In genomic region chr7:12719141-12719919, GRCh38 we compare ENCODE assay signal across 9 cellular contexts. TPM values are rescaled to one million over a fixed set of nuclear protein-coding genes. Genes with fewer than 3 reads are reported as not detected.
A peak's percentile ranks its signal among the peaks of the same experiment; 100 is the strongest.
DNase-seq lines count a peak whose midpoint lies in the region; ATAC-seq, FAIRE-seq and TF ChIP-seq lines count a peak whose summit lies in the region.
"Had no signal": no experiment of that assay in that cellular context is flagged by ENCODE, and none has a peak within 500 bp of the region (broad histone marks: within the 10 kb centered on the region; RNA-seq: fewer than 3 reads in every experiment).

No MANE protein-coding gene starts in this region.

- H3K36me3 Mint-ChIP-seq in CD8-positive, alpha-beta memory T cell: peaks cover 0 to 2% (median 0%) of the 10 kb centered on the region in 3 donors

- no peaks in the 10 kb centered on the region for H3K27me3 ChIP-seq in CD8-positive, alpha-beta memory T cell (ENCODE audit: insufficient read depth, low read length, poor library complexity, severe bottlenecking)
- H3K27me3 ChIP-seq in prostate gland (replicated peaks; ENCODE audit: insufficient read depth): no peaks in the 10 kb centered on the region
- H3K27me3 ChIP-seq: cardiac muscle cell had no signal

- TF ChIP-seq POLR2A in prostate gland (IDR thresholded peaks at IDR 0.05): no peak

- POLR2A ChIA-PET in CD8-positive, alpha-beta memory T cell (lab: Charles Lee): interaction anchor here (0.9 kb wide), 1 partner anchor 33 kb away, joined by 3 read pairs; no protein-coding TSS in a partner anchor

- H3K27ac ChIP-seq in CD8-positive, alpha-beta memory T cell (ENCODE audit: low read depth, low read length): peak overlapping the region; percentile 71
- H3K27ac ChIP-seq in prostate gland: peak overlapping the region; percentile 20 to 51
- H3K27ac ChIP-seq: cardiac muscle cell had no signal

- FAIRE-seq in frontal cortex (lab: Jason Lieb, UNC): no peak

- H3K9me3 Mint-ChIP-seq in CD8-positive, alpha-beta memory T cell: no peaks in the 10 kb centered on the region

- intact Hi-C loops in prostate gland (cut with DNase I): no loop called here

- H3K36me3 ChIP-seq in CD8-positive, alpha-beta memory T cell (ENCODE audit: insufficient read depth, low read length): no peaks in the 10 kb centered on the region
- H3K36me3 ChIP-seq in prostate gland: no peaks in the 10 kb centered on the region
- H3K36me3 ChIP-seq: cardiac muscle cell had no signal

- WGBS in prostate gland: 20% methylated on average over 5 of the region's 5 CpGs

- no peak for TF ChIP-seq CTCF in prostate gland (IDR thresholded peaks at IDR 0.05)

- no peak overlapping the region for H3K27ac Mint-ChIP-seq in CD8-positive, alpha-beta memory T cell

- H3K4me1 Mint-ChIP-seq in CD8-positive, alpha-beta memory T cell: peaks cover 13 to 20% (median 16%) of the 10 kb centered on the region in 3 donors

- ATAC-seq in HG03520 (IDR thresholded peaks at IDR 0.05; ENCODE audit: unreplicated experiment) (no peak), GM19351 (IDR thresholded peaks at IDR 0.05; ENCODE audit: unreplicated experiment) (no peak)

- no peaks in the 10 kb centered on the region for H3K27me3 Mint-ChIP-seq in CD8-positive, alpha-beta memory T cell

- peaks cover 4% of the 10 kb centered on the region for H3K4me1 ChIP-seq in CD8-positive, alpha-beta memory T cell (ENCODE audit: insufficient read depth, low read length)
- H3K4me1 ChIP-seq in prostate gland (replicated peaks): peaks cover 11% of the 10 kb centered on the region

- DNase-seq in CD8-positive, alpha-beta memory T cell: no peak
- DNase-seq in NCI-H226: peak; percentile 93
- peak; percentile 69 for DNase-seq in dermis blood vessel endothelial cell
- DNase-seq in prostate gland (ENCODE audit: low spot score): peak; percentile 48
- DNase-seq in frontal cortex (ENCODE audit: low spot score in 2 of 2): no peak
- no peak for DNase-seq in GOT3 (lab: John Stamatoyannopoulos, UW)

- no peak overlapping the region for H3K4me3 Mint-ChIP-seq in CD8-positive, alpha-beta memory T cell

- CTCF ChIA-PET in CD8-positive, alpha-beta memory T cell (lab: Charles Lee): no interaction called here

- H3K9me3 ChIP-seq in CD8-positive, alpha-beta memory T cell (ENCODE audit: low read length): no peaks in the 10 kb centered on the region
- H3K9me3 ChIP-seq in prostate gland: no peaks in the 10 kb centered on the region

- no peak overlapping the region for H3K4me3 ChIP-seq in CD8-positive, alpha-beta memory T cell (ENCODE audit: low read length)
- no peak overlapping the region for H3K4me3 ChIP-seq in prostate gland
- H3K4me3 ChIP-seq: cardiac muscle cell had no signal

RNA-seq across cellular contexts. Expression of gene ARL4A, which starts 31.9 kb away (rescaled TPM):
- 10 to 100 TPM; 10.6 to 11.6 TPM for total RNA-seq in CD8-positive, alpha-beta memory T cell
- polyA plus RNA-seq in CD8-positive, alpha-beta memory T cell: 50.3 TPM
- 291 and 334 TPM in 2 replicates for total RNA-seq in dermis blood vessel endothelial cell
- 10 to 100 TPM; 34.3 to 37.3 TPM for total RNA-seq in prostate gland
- 49.7 TPM for total RNA-seq in frontal cortex

Comparison
In these comparisons a context has a peak if more than half of its experiments do, and no peak if none do; other contexts are left out.
1. DNase-seq: peak in NCI-H226 (single experiment), dermis blood vessel endothelial cell (single experiment) and prostate gland (single experiment); none in CD8-positive, alpha-beta memory T cell (0 of 5), frontal cortex (0 of 2) and GOT3 (single experiment).